ENCODE assay signal across 24 cellular contexts in the genomic region with DNA sequence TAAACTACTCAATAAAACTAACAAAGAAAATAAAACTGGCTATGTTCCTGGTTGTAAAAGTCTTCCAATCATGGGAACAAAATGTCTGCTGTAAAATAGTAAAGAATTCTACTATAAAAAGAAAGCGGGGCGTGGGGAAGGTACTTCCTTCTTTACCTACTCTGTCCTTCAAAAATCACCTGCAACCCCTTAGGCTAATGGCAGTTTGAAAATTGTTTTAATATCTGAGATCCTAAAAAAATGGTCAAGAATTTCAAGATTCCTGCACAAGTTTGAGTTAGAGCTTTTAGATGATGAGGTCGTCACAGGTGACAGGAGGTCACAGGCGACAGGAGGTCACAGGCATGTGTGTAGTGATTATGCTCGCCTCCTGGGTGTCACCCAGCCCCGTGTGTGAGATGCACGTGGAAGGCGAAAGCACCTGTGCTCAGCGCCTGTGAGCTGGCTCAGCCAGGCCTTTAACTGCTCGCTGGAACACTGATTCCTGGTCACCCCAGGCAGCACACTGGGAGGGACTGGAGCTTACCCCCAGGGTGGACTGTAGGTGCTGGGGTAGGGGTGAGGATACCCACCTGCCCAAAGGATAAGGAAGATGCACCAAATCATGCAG. TPM values are rescaled to one million over a fixed set of nuclear protein-coding genes. Genes with fewer than 3 reads are reported as not detected.
"Had no signal": no experiment of that assay in that cellular context is flagged by ENCODE, and none has a peak within 500 bp of the region (broad histone marks: within the 10 kb centered on the region; RNA-seq: fewer than 3 reads in every experiment).

No MANE protein-coding gene starts in this region.

- H3K4me1 Mint-ChIP-seq: activated CD4-positive, alpha-beta T cell treated with anti-CD3 and anti-CD28 coated beads, Interleukin-2, amount 10 ng/mL, durations not matched to agents 24 days and 14 days; immature natural killer cell; naive B cell had no signal

- ATAC-seq: activated naive CD4-positive, alpha-beta T cell treated with anti-CD3 and anti-CD28 coated beads, Interleukin-2, amount 50 U/mL, for 72 hours; activated T-cell treated with anti-CD3 and anti-CD28 coated beads, Interleukin-2, amount 50 U/mL, for 72 hours; lower lobe of right lung had no signal

- H3K36me3 Mint-ChIP-seq: activated naive CD4-positive, alpha-beta T cell treated with anti-CD3 and anti-CD28 coated beads, Interleukin-2, amount 50 U/mL, for 72 hours; immature natural killer cell; naive B cell had no signal

- H3K9me3 ChIP-seq: lower lobe of right lung, right atrium auricular region had no signal

- H3K4me3 Mint-ChIP-seq: activated CD4-positive, alpha-beta T cell treated with anti-CD3 and anti-CD28 coated beads, Interleukin-2, amount 10 ng/mL, durations not matched to agents 24 days and 14 days; activated T-cell treated with anti-CD3 and anti-CD28 coated beads, Interleukin-2, amount 50 U/mL, for 72 hours; dendritic cell treated with granulocyte-macrophage colony-stimulating factor and Interleukin-4, amounts not matched to agents 40 ng/mL and 50 ng/mL, for 4 days; immature natural killer cell; naive B cell had no signal

- H3K27ac ChIP-seq: epithelial cell of prostate, lower lobe of right lung, right atrium auricular region had no signal

- H3K27me3 ChIP-seq: right atrium auricular region had no signal

- H3K4me3 ChIP-seq: lower lobe of right lung, right atrium auricular region, smooth muscle cell had no signal

- DNase-seq: activated CD4-positive, alpha-beta T cell treated with anti-CD3 and anti-CD28 coated beads, Interleukin-2, amount 10 ng/mL, durations not matched to agents 24 days and 14 days; activated CD4-positive, CD25-positive, alpha-beta regulatory T cell; activated CD8-positive, alpha-beta memory T cell treated with anti-CD3 and anti-CD28 coated beads, Interleukin-2, amount 50 U/mL, for 48 hours; activated gamma-delta T cell; activated T-cell treated with anti-CD3 and anti-CD28 coated beads, Interleukin-2, amount 50 U/mL, for 72 hours; amniotic stem cell; caudate nucleus; foreskin melanocyte; head of caudate nucleus; immature natural killer cell; lower lobe of right lung; naive B cell; posterior cingulate gyrus; stimulated activated CD4-positive, alpha-beta T cell treated with anti-CD3 and anti-CD28 coated beads, Interleukin-4, amount 100 ng/mL, for 4 hours; stimulated activated CD8-positive, alpha-beta memory T cell treated with anti-CD3 and anti-CD28 coated beads, Interleukin-4, amount 100 ng/mL, for 48 hours; stimulated activated naive CD4-positive, alpha-beta T cell treated with Interleukin-2 at 50 U/mL for 16 hours; SW 1271 had no signal

- H3K27ac Mint-ChIP-seq: activated CD4-positive, alpha-beta T cell treated with anti-CD3 and anti-CD28 coated beads, Interleukin-2, amount 10 ng/mL, durations not matched to agents 24 days and 14 days; activated naive CD4-positive, alpha-beta T cell treated with anti-CD3 and anti-CD28 coated beads, Interleukin-2, amount 50 U/mL, for 72 hours; activated T-cell treated with anti-CD3 and anti-CD28 coated beads, Interleukin-2, amount 50 U/mL, for 72 hours; dendritic cell treated with granulocyte-macrophage colony-stimulating factor and Interleukin-4, amounts not matched to agents 40 ng/mL and 50 ng/mL, for 4 days; immature natural killer cell; naive B cell had no signal

- H3K9me3 Mint-ChIP-seq: activated CD4-positive, alpha-beta T cell treated with anti-CD3 and anti-CD28 coated beads, Interleukin-2, amount 10 ng/mL, durations not matched to agents 24 days and 14 days; activated naive CD4-positive, alpha-beta T cell treated with anti-CD3 and anti-CD28 coated beads, Interleukin-2, amount 50 U/mL, for 72 hours; activated T-cell treated with anti-CD3 and anti-CD28 coated beads, Interleukin-2, amount 50 U/mL, for 72 hours; dendritic cell treated with granulocyte-macrophage colony-stimulating factor and Interleukin-4, amounts not matched to agents 40 ng/mL and 50 ng/mL, for 4 days; immature natural killer cell; naive B cell had no signal

- H3K36me3 ChIP-seq: lower lobe of right lung, right atrium auricular region had no signal

- H3K4me1 ChIP-seq: lower lobe of right lung, right atrium auricular region had no signal

RNA-seq across cellular contexts. Expression of a gene that starts 18.6 kb away (rescaled TPM):
- total RNA-seq: activated CD4-positive, alpha-beta T cell treated with anti-CD3 and anti-CD28 coated beads, Interleukin-2, amount 10 ng/mL, durations not matched to agents 24 days and 14 days; activated naive CD4-positive, alpha-beta T cell treated with anti-CD3 and anti-CD28 coated beads, Interleukin-2, amount 50 U/mL, for 72 hours; activated T-cell treated with anti-CD3 and anti-CD28 coated beads, Interleukin-2, amount 50 U/mL, for 72 hours; right atrium auricular region; T-helper 2 cell treated with Interferon-gamma antibody and Interleukin-4, amounts not matched to agents 100 ng/mL and 5 ng/mL, for 36 hours had no signal
- polyA plus RNA-seq: fibroblast of lung, immature natural killer cell had no signal
